Comparison of ENCODE assay signal across 23 cellular contexts in genomic region chr11:120576606-120577005, GRCh38.
"Had no signal": no experiment of that assay in that cellular context is flagged by ENCODE, and none has a peak within 500 bp of the region (broad histone marks: within the 10 kb centered on the region; RNA-seq: fewer than 3 reads in every experiment).

No MANE protein-coding gene starts in this region.

- H3K4me3 ChIP-seq: colonic mucosa, esophagus muscularis mucosa, gastroesophageal sphincter, heart left ventricle, hepatocyte, left lung, lower lobe of right lung, mucosa of descending colon had no signal

- H3K4me1 ChIP-seq: colonic mucosa, esophagus muscularis mucosa, foreskin keratinocyte, gastroesophageal sphincter, heart left ventricle, left lung, lower lobe of right lung had no signal

- H3K9me3 Mint-ChIP-seq: dendritic cell treated with granulocyte-macrophage colony-stimulating factor and Interleukin-4, amounts not matched to agents 40 ng/mL and 50 ng/mL, for 4 days; effector memory CD8-positive, alpha-beta T cell; mesothelial cell of epicardium had no signal

- ATAC-seq: effector memory CD8-positive, alpha-beta T cell; foreskin keratinocyte; gastroesophageal sphincter; heart left ventricle; left cardiac atrium; left lung; left ventricle myocardium superior; lower lobe of right lung; mucosa of descending colon had no signal

- FAIRE-seq: endothelial cell of umbilical vein, frontal cortex had no signal

- H3K27ac ChIP-seq: colonic mucosa, esophagus muscularis mucosa, foreskin keratinocyte, gastroesophageal sphincter, heart left ventricle, hepatocyte, left lung, lower lobe of right lung had no signal

- H3K9me3 ChIP-seq: colonic mucosa, esophagus muscularis mucosa, gastroesophageal sphincter, heart left ventricle, left lung, lower lobe of right lung, mucosa of descending colon had no signal

- DNase-seq: colonic mucosa; cortex of kidney; effector CD8-positive, alpha-beta T cell; effector memory CD8-positive, alpha-beta T cell; foreskin keratinocyte; heart left ventricle; hypothalamus; immature natural killer cell; islet precursor cell; left cardiac atrium; left lung; left ventricle myocardium superior; mesenchymal stem cell; mucosa of descending colon; naive B cell had no signal

- H3K36me3 ChIP-seq: colonic mucosa, esophagus muscularis mucosa, gastroesophageal sphincter, heart left ventricle, left lung, lower lobe of right lung had no signal

- H3K27me3 ChIP-seq: colonic mucosa had no signal

- H3K4me1 Mint-ChIP-seq: mesothelial cell of epicardium had no signal

- H3K27ac Mint-ChIP-seq: dendritic cell treated with granulocyte-macrophage colony-stimulating factor and Interleukin-4, amounts not matched to agents 40 ng/mL and 50 ng/mL, for 4 days; effector memory CD8-positive, alpha-beta T cell; mesothelial cell of epicardium had no signal

- H3K4me3 Mint-ChIP-seq: dendritic cell treated with granulocyte-macrophage colony-stimulating factor and Interleukin-4, amounts not matched to agents 40 ng/mL and 50 ng/mL, for 4 days; effector memory CD8-positive, alpha-beta T cell; immature natural killer cell; mesothelial cell of epicardium; naive B cell had no signal
